8 cellular contexts compared by ENCODE assay signal in genomic region chr5:109407913-109408312, GRCh38. TPM values are rescaled to one million over a fixed set of nuclear protein-coding genes. Genes with fewer than 3 reads are reported as not detected.
DNase-seq lines count a peak whose midpoint lies in the region; ATAC-seq and TF ChIP-seq lines count a peak whose summit lies in the region.

No MANE protein-coding gene starts in this region.

- peaks cover 31% of the 10 kb centered on the region for H3K4me1 Mint-ChIP-seq in T-helper 17 cell
- peaks cover 47% of the 10 kb centered on the region for H3K4me1 Mint-ChIP-seq in stimulated activated naive CD8-positive, alpha-beta T cell treated with anti-CD3 and anti-CD28 coated beads, Interleukin-15, amount 100 ng/mL, for 72 hours

- H3K4me3 ChIP-seq in fibroblast of villous mesenchyme (ENCODE audit: low read depth, low read length) = peak overlapping the region; percentile 88

- TF ChIP-seq CTCF in fibroblast of villous mesenchyme (IDR thresholded peaks at IDR 0.05; ENCODE audit: insufficient read depth, low read depth, low read length) = no peak

- ATAC-seq in T-helper 17 cell (no peak), HG03097 (IDR thresholded peaks at IDR 0.05; ENCODE audit: low FRiP score, unreplicated experiment) (no peak)
- ATAC-seq in stimulated activated naive CD8-positive, alpha-beta T cell treated with anti-CD3 and anti-CD28 coated beads, Interleukin-15, amount 100 ng/mL, for 72 hours = no peak

- no peaks in the 10 kb centered on the region for H3K9me3 ChIP-seq in T-helper 17 cell (ENCODE audit: control insufficient read depth, low read length, poor library complexity, severe bottlenecking)

- H3K9me3 Mint-ChIP-seq in stimulated activated naive CD8-positive, alpha-beta T cell treated with anti-CD3 and anti-CD28 coated beads, Interleukin-15, amount 100 ng/mL, for 72 hours = no peaks in the 10 kb centered on the region

- peaks cover 3% of the 10 kb centered on the region for H3K36me3 Mint-ChIP-seq in T-helper 17 cell (ENCODE audit: low read depth)

- peak overlapping the region; percentile 100 for H3K27ac Mint-ChIP-seq in T-helper 17 cell
- peak overlapping the region; percentile 44 to 99 for H3K27ac Mint-ChIP-seq in stimulated activated naive CD8-positive, alpha-beta T cell treated with anti-CD3 and anti-CD28 coated beads, Interleukin-15, amount 100 ng/mL, for 72 hours

- peak overlapping the region; percentile 99 for H3K4me3 Mint-ChIP-seq in T-helper 17 cell
- H3K4me3 Mint-ChIP-seq in stimulated activated naive CD8-positive, alpha-beta T cell treated with anti-CD3 and anti-CD28 coated beads, Interleukin-15, amount 100 ng/mL, for 72 hours = peak overlapping the region; percentile 98 to 99

- H3K27me3 Mint-ChIP-seq in T-helper 17 cell = no peaks in the 10 kb centered on the region
- no peaks in the 10 kb centered on the region for H3K27me3 Mint-ChIP-seq in stimulated activated naive CD8-positive, alpha-beta T cell treated with anti-CD3 and anti-CD28 coated beads, Interleukin-15, amount 100 ng/mL, for 72 hours

- DNase-seq in SKM-1 treated with dmso at 0.1 percent for 144 hours (lab: John Stamatoyannopoulos, UW; ENCODE audit: unreplicated experiment) = peak; percentile 24
- no peak for DNase-seq in SKM-1 (lab: John Stamatoyannopoulos, UW; ENCODE audit: unreplicated experiment)
- no peak for DNase-seq in T-helper 17 cell
- DNase-seq in fibroblast of villous mesenchyme (ENCODE audit: low read depth) = no peak
- DNase-seq in stimulated activated naive CD8-positive, alpha-beta T cell treated with anti-CD3 and anti-CD28 coated beads, Interleukin-15, amount 100 ng/mL, for 72 hours = no peak
- no peak for DNase-seq in NCI-H1105 treated with DMSO at 0.1 percent for 48 hours (lab: John Stamatoyannopoulos, UW)
- no peak for DNase-seq in NCI-H2196 treated with DMSO at 0.1 percent for 48 hours (lab: John Stamatoyannopoulos, UW; ENCODE audit: unreplicated experiment)

RNA-seq across cellular contexts. Expression of gene PJA2, which starts 1.9 kb away (rescaled TPM):
- 10 to 100 TPM; 63.9 to 68.0 TPM for total RNA-seq in T-helper 17 cell
- total RNA-seq in fibroblast of villous mesenchyme = 77.3 and 105 TPM in 2 replicates
